In genomic region chr6:27753668-27754407, GRCh38 we compare ENCODE assay signal across 1 cellular context.
A peak's percentile ranks its signal among the peaks of the same experiment; 100 is the strongest.
TF ChIP-seq lines count a peak whose summit lies in the region.

No MANE protein-coding gene starts in this region.

TF ChIP-seq in K562, 482 proteins besides CTCF, POLR2A, EP300 and RAD21 (continued from another document and continues in another):
- TF ChIP-seq MLX (CRISPR knock-in tag; conservative IDR thresholded peaks at IDR 0.05), result no peak
- peak; percentile 81 for TF ChIP-seq GABPA (tag; conservative IDR thresholded peaks at IDR 0.05; ENCODE audit: low read depth)
- no peak for TF ChIP-seq ZNF785 (CRISPR knock-in tag; IDR thresholded peaks at IDR 0.05)
- peak; percentile 70 for TF ChIP-seq JUND (IDR thresholded peaks at IDR 0.05; ENCODE audit: borderline replicate concordance, low read depth, low read length)
- peak; percentile 26; the same call in 1 of the 3 replicates for TF ChIP-seq JUND (tag; IDR thresholded peaks at IDR 0.05; ENCODE audit: borderline replicate concordance, low read depth, low read length)
- no peak for TF ChIP-seq TSHZ1 (CRISPR knock-in tag; IDR thresholded peaks at IDR 0.05)
- TF ChIP-seq BCOR (IDR thresholded peaks at IDR 0.05), result 0 out of 2 replicates have a peak, but pooled peaks have one; percentile 37
- no peak for TF ChIP-seq ZNF561 (CRISPR knock-in tag; conservative IDR thresholded peaks at IDR 0.05)
- no peak for TF ChIP-seq EGR1 (conservative IDR thresholded peaks at IDR 0.05)
- no peak; the same call in 1 of the 2 replicates for TF ChIP-seq MGA (IDR thresholded peaks at IDR 0.05)
- no peak for TF ChIP-seq PPARD (CRISPR knock-in tag; IDR thresholded peaks at IDR 0.05)
- no peak for TF ChIP-seq CHCHD3 (CRISPR knock-in tag; IDR thresholded peaks at IDR 0.05)
- no peak for TF ChIP-seq ZFP1 (CRISPR knock-in tag; IDR thresholded peaks at IDR 0.05)
- no peak for TF ChIP-seq POLR2AphosphoS2 (IDR thresholded peaks at IDR 0.05; ENCODE audit: low read length)
- no peak for TF ChIP-seq CLOCK (CRISPR knock-in tag; IDR thresholded peaks at IDR 0.05; ENCODE audit: borderline replicate concordance)
- TF ChIP-seq PRPF4 (IDR thresholded peaks at IDR 0.05; ENCODE audit: insufficient read depth, low read depth, low read length, poor library complexity, severe bottlenecking), result no peak
- TF ChIP-seq ZNF384 (IDR thresholded peaks at IDR 0.05; ENCODE audit: low read depth, low read length), result peak; percentile 17; the same call in 1 of the 2 replicates
- TF ChIP-seq MLLT1 (IDR thresholded peaks at IDR 0.05), result peak in 1 of 2 experiments; percentile 68; a peak in 2 of 4 replicates
- no peak for TF ChIP-seq SNAPC5 (CRISPR knock-in tag; IDR thresholded peaks at IDR 0.05)
- peak; percentile 22; the same call in 1 of the 2 replicates for TF ChIP-seq MXI1 (IDR thresholded peaks at IDR 0.05; ENCODE audit: low read depth, low read length)
- TF ChIP-seq ZFP30 (CRISPR knock-in tag; IDR thresholded peaks at IDR 0.05; ENCODE audit: borderline replicate concordance), result no peak
- no peak for TF ChIP-seq CAMTA2 (CRISPR knock-in tag; conservative IDR thresholded peaks at IDR 0.05)
- TF ChIP-seq CXXC5 (CRISPR knock-in tag; IDR thresholded peaks at IDR 0.05), result peak; percentile 63
- TF ChIP-seq TEAD4 (IDR thresholded peaks at IDR 0.05; ENCODE audit: low read length), result no peak
- no peak for TF ChIP-seq TEAD4 (CRISPR knock-in tag; IDR thresholded peaks at IDR 0.05; ENCODE audit: borderline replicate concordance)
- TF ChIP-seq ZBTB17 (CRISPR knock-in tag; IDR thresholded peaks at IDR 0.05), result no peak
- TF ChIP-seq RBBP5 (IDR thresholded peaks at IDR 0.05; ENCODE audit: borderline replicate concordance, insufficient read depth, low read length, poor library complexity, severe bottlenecking), result peak; percentile 53
- no peak for TF ChIP-seq FOXO4 (CRISPR knock-in tag; IDR thresholded peaks at IDR 0.05)
- peak; percentile 56 for TF ChIP-seq MTA3 (IDR thresholded peaks at IDR 0.05; ENCODE audit: borderline replicate concordance)
- no peak for TF ChIP-seq ELK3 (CRISPR knock-in tag; IDR thresholded peaks at IDR 0.05)
- TF ChIP-seq YY1 (IDR thresholded peaks at IDR 0.05; ENCODE audit: borderline replicate concordance in 1 of 3, control insufficient read depth in 1 of 3, extremely low read depth in 1 of 3, insufficient read depth in 3 of 3, insufficient read length in 1 of 3, insufficient replicate concordance in 2 of 3, low read depth in 1 of 3, low read length in 2 of 3), result peak in 1 of 3 experiments; percentile 69
- no peak for TF ChIP-seq CREB1 (IDR thresholded peaks at IDR 0.05)
- no peak for TF ChIP-seq CREB1 (CRISPR knock-in tag; IDR thresholded peaks at IDR 0.05)
- TF ChIP-seq ERF (CRISPR knock-in tag; IDR thresholded peaks at IDR 0.05), result no peak
- no peak for TF ChIP-seq SIN3B (IDR thresholded peaks at IDR 0.05; ENCODE audit: low read depth)
- TF ChIP-seq GATA2 (CRISPR knock-in tag; IDR thresholded peaks at IDR 0.05), result peak; percentile 52; the same call in 1 of the 2 replicates
- peak in 1 of 2 experiments; percentile 64; a peak in 1 of 4 replicates for TF ChIP-seq KDM4B (IDR thresholded peaks at IDR 0.05; ENCODE audit: borderline replicate concordance in 2 of 2, low read depth in 1 of 2)
- TF ChIP-seq HOXB6 (CRISPR knock-in tag; IDR thresholded peaks at IDR 0.05; ENCODE audit: borderline replicate concordance), result no peak
- TF ChIP-seq ZNF551 (CRISPR knock-in tag; IDR thresholded peaks at IDR 0.05), result no peak
